Comparison of ENCODE assay signal across 8 cellular contexts in genomic region chr11:130000552-130001176, GRCh38. TPM values are rescaled to one million over a fixed set of nuclear protein-coding genes. Genes with fewer than 3 reads are reported as not detected.
DNase-seq lines count a peak whose midpoint lies in the region; ATAC-seq and TF ChIP-seq lines count a peak whose summit lies in the region.

No MANE protein-coding gene starts in this region.

- no peak for ATAC-seq in SK-N-SH treated with all-trans-retinoic acid at 6 μM for 48 hours

- H3K4me1 Mint-ChIP-seq in activated CD4-positive, alpha-beta memory T cell treated with anti-CD3 and anti-CD28 coated beads for 36 hours (ENCODE audit: low read depth), result peaks cover 33% of the 10 kb centered on the region

- H3K27ac Mint-ChIP-seq in activated CD4-positive, alpha-beta memory T cell treated with anti-CD3 and anti-CD28 coated beads for 36 hours, result peak overlapping the region; percentile 96

- H4K20me1 ChIP-seq in SK-N-SH (ENCODE audit: insufficient read depth), result peaks cover 4% of the 10 kb centered on the region

- H2AFZ ChIP-seq in SK-N-SH (ENCODE audit: low read depth), result no peak overlapping the region

- H3K36me3 ChIP-seq in SK-N-SH (replicated peaks in 1 of 2; ENCODE audit: control insufficient read depth in 1 of 2, insufficient read depth in 2 of 2, low read length in 1 of 2) (peaks cover 0 to 8% of the 10 kb centered on the region in 2 experiments), stomach (no peaks in the 10 kb centered on the region)

- TF ChIP-seq CTCF in SK-N-SH (IDR thresholded peaks at IDR 0.05), result no peak
- TF ChIP-seq CTCF in stomach (IDR thresholded peaks at IDR 0.05), result no peak

- H3K4me1 ChIP-seq in SK-N-SH (ENCODE audit: control insufficient read depth in 1 of 2, insufficient read depth in 2 of 2, low read depth in 1 of 2, low read length in 1 of 2) (peaks cover 5 to 12% of the 10 kb centered on the region in 2 experiments; a peak in 3 of 4 replicates), stomach (peaks cover 20 to 63% (median 42%) of the 10 kb centered on the region in 4 donors)

- H3K79me2 ChIP-seq in SK-N-SH (ENCODE audit: insufficient read depth), result peaks cover 54% of the 10 kb centered on the region

- H3K27me3 ChIP-seq in SK-N-SH (ENCODE audit: insufficient read depth), result no peaks in the 10 kb centered on the region
- H3K27me3 ChIP-seq in stomach, result no peaks in the 10 kb centered on the region

- H3K4me2 ChIP-seq in SK-N-SH, result peak overlapping the region; percentile 89

- CTCF ChIA-PET in SK-N-SH (lab: Yijun Ruan, JAX), result interaction anchor here (0.9 to 1.8 kb wide), 4 partner anchors 9 to 132 kb away, joined by 3 to 8 read pairs (median 4); no protein-coding TSS in a partner anchor
- CTCF ChIA-PET in activated CD4-positive, alpha-beta memory T cell treated with anti-CD3 and anti-CD28 coated beads for 36 hours (lab: Charles Lee), result interaction anchor here (1.7 kb wide), 1 partner anchor 132 kb away, joined by 7 read pairs; no protein-coding TSS in a partner anchor

- intact Hi-C loops in activated CD4-positive, alpha-beta memory T cell treated with anti-CD3 and anti-CD28 coated beads for 36 hours (cut with micrococcal nuclease), result loop anchor here (1.0 to 10.0 kb wide), 2 partner anchors 122 to 1656 kb away; no protein-coding TSS in a partner anchor
- intact Hi-C loops in stomach (cut with DNase I; ENCODE audit: low total_unique reads), result no loop called here

- H3K36me3 Mint-ChIP-seq in activated CD4-positive, alpha-beta memory T cell treated with anti-CD3 and anti-CD28 coated beads for 36 hours, result peaks cover 5% of the 10 kb centered on the region

- no peak for TF ChIP-seq RAD21 in SK-N-SH (IDR thresholded peaks at IDR 0.05; ENCODE audit: low read length)

- no peaks in the 10 kb centered on the region for H3K9me3 Mint-ChIP-seq in activated CD4-positive, alpha-beta memory T cell treated with anti-CD3 and anti-CD28 coated beads for 36 hours

- TF ChIP-seq POLR2A in stomach (IDR thresholded peaks at IDR 0.05), result no peak

- H3K4me3 ChIP-seq in SK-N-SH (ENCODE audit: low read depth in 2 of 2, low read length in 1 of 2) (peak overlapping the region; percentile 69 to 83; a peak in 3 of 4 replicates), iPS-18c (ENCODE audit: insufficient read depth, low read depth, low read length) (peak overlapping the region; percentile 77; the same call in 1 of the 2 replicates), stomach (peak overlapping the region in 3 of 4 donors; percentile 84 to 93 (median 87))

- no peaks in the 10 kb centered on the region for H3K9me2 ChIP-seq in SK-N-SH

- H3K9me3 ChIP-seq in SK-N-SH (no peaks in the 10 kb centered on the region), iPS-18c (ENCODE audit: control insufficient read depth, insufficient read depth, low read length) (no peaks in the 10 kb centered on the region), stomach (no peaks in the 10 kb centered on the region)

- no peak for TF ChIP-seq EP300 in SK-N-SH (IDR thresholded peaks at IDR 0.05; ENCODE audit: borderline replicate concordance in 1 of 2, low read depth in 1 of 2, low read length in 1 of 2)
- TF ChIP-seq EP300 in stomach (IDR thresholded peaks at IDR 0.05), result no peak

- no peaks in the 10 kb centered on the region for H3K27me3 Mint-ChIP-seq in activated CD4-positive, alpha-beta memory T cell treated with anti-CD3 and anti-CD28 coated beads for 36 hours

- H3F3A ChIP-seq in SK-N-SH (replicated peaks; ENCODE audit: insufficient read depth), result peaks cover 21% of the 10 kb centered on the region

- POLR2A ChIA-PET in SK-N-SH (lab: Yijun Ruan, JAX), result interaction anchor here (1.4 to 1.6 kb wide), 2 partner anchors 70 to 132 kb away, joined by 3 to 7 read pairs; no protein-coding TSS in a partner anchor
- POLR2A ChIA-PET in activated CD4-positive, alpha-beta memory T cell treated with anti-CD3 and anti-CD28 coated beads for 36 hours (lab: Charles Lee), result interaction anchor here (1.0 to 1.4 kb wide), 2 partner anchors 8 to 121 kb away, joined by 3 to 6 read pairs; no protein-coding TSS in a partner anchor

- WGBS in SK-N-SH (ENCODE audit: low lambda C conversion rate), result 95% methylated on average over 18 of the region's 18 CpGs
- 80 to 86% (median 81%) methylated on average over 18 of the region's 18 CpGs for WGBS in stomach, 5 donors

- peak overlapping the region; percentile 94 for H3K4me3 Mint-ChIP-seq in activated CD4-positive, alpha-beta memory T cell treated with anti-CD3 and anti-CD28 coated beads for 36 hours

- DNase-seq in SK-N-SH (no peak), stomach (no peak), GOT3 (lab: John Stamatoyannopoulos, UW) (no peak), NCI-H526 (lab: John Stamatoyannopoulos, UW) (no peak), activated gamma-delta T cell treated with Interleukin-2 at 50 U/mL for 16 hours (no peak)
- no peak for DNase-seq in activated CD4-positive, alpha-beta memory T cell treated with anti-CD3 and anti-CD28 coated beads for 36 hours

- peak overlapping the region; percentile 98; the same call in 1 of the 2 replicates for H3K9ac ChIP-seq in SK-N-SH

- H3K27ac ChIP-seq in SK-N-SH (ENCODE audit: low read depth in 2 of 2, low read length in 1 of 2) (peak overlapping the region in 1 of 2 experiments; percentile 100; a peak in 3 of 4 replicates), stomach (peak overlapping the region in 4 of 5 donors; percentile 99 to 100 (median 99))

TF ChIP-seq in SK-N-SH, 30 proteins besides CTCF, POLR2A, EP300 and RAD21:
- TF ChIP-seq SMC3 (IDR thresholded peaks at IDR 0.05; ENCODE audit: low read depth, low read length), result no peak
- no peak for TF ChIP-seq GABPA (IDR thresholded peaks at IDR 0.05; ENCODE audit: low read depth)
- TF ChIP-seq USF2 (IDR thresholded peaks at IDR 0.05; ENCODE audit: borderline replicate concordance, low read depth, low read length), result no peak
- TF ChIP-seq ELF1 (IDR thresholded peaks at IDR 0.05), result no peak
- TF ChIP-seq FOXM1 (IDR thresholded peaks at IDR 0.05; ENCODE audit: low read depth), result no peak
- no peak for TF ChIP-seq NFIC (IDR thresholded peaks at IDR 0.05; ENCODE audit: borderline replicate concordance)
- no peak for TF ChIP-seq RXRA (IDR thresholded peaks at IDR 0.05; ENCODE audit: borderline replicate concordance, low read depth)
- TF ChIP-seq JUND (IDR thresholded peaks at IDR 0.05), result no peak

TF ChIP-seq in SK-N-SH treated with all-trans-retinoic acid at 6 μM for 48 hours, 23 proteins besides CTCF, POLR2A, EP300 and RAD21:
- TF ChIP-seq ZNF70 (CRISPR knock-in tag; IDR thresholded peaks at IDR 0.05) (no peak), PPARA (CRISPR knock-in tag; IDR thresholded peaks at IDR 0.05; ENCODE audit: borderline replicate concordance) (no peak), ZNF8 (CRISPR knock-in tag; IDR thresholded peaks at IDR 0.05) (no peak), TCF4 (CRISPR knock-in tag; IDR thresholded peaks at IDR 0.05; ENCODE audit: borderline replicate concordance) (no peak), ZFP3 (CRISPR knock-in tag; IDR thresholded peaks at IDR 0.05) (no peak), ZFP30 (CRISPR knock-in tag; IDR thresholded peaks at IDR 0.05) (no peak), ZC3H10 (CRISPR knock-in tag; IDR thresholded peaks at IDR 0.05) (no peak), RARB (CRISPR knock-in tag; IDR thresholded peaks at IDR 0.05) (no peak), ARNTL (CRISPR knock-in tag; IDR thresholded peaks at IDR 0.05; ENCODE audit: borderline replicate concordance, low read depth) (no peak)
TF ChIP-seq in SK-N-SH treated with all-trans-retinoic acid at 6 μM for 48 hours: peak in this region for 0.

RNA-seq across cellular contexts. Expression of gene PRDM10, which starts 2.0 kb away (rescaled TPM):
- 1.9 and 2.7 TPM in 2 replicates for polyA plus RNA-seq in SK-N-SH (2012; rRNA removed)
- polyA plus RNA-seq in SK-N-SH (2012; cell fraction: cytosol; rRNA removed), result 1.2 and 1.5 TPM in 2 replicates
- 7.4 and 13.7 TPM in 2 replicates for polyA plus RNA-seq in SK-N-SH (2012; cell fraction: nucleus; rRNA removed)
- total RNA-seq in activated CD4-positive, alpha-beta memory T cell treated with anti-CD3 and anti-CD28 coated beads for 36 hours, result 10 to 100 TPM; 15.8 to 16.2 TPM
- 100 to 1,000 TPM in 1 of 5 donors, 10 to 100 TPM in 2, 1 to 10 TPM in 2; 5.3 to 148 (median 27.7) TPM for total RNA-seq in stomach
- 1 to 10 TPM; 1.7 to 2.0 (median 1.8) TPM for polyA plus RNA-seq in stomach
